ENCODE assay signal across 28 cellular contexts in genomic region chr6:14620522-14620921, GRCh38.
"Had no signal": no experiment of that assay in that cellular context is flagged by ENCODE, and none has a peak within 500 bp of the region (broad histone marks: within the 10 kb centered on the region; RNA-seq: fewer than 3 reads in every experiment).

No MANE protein-coding gene starts in this region.

- H3K4me3 ChIP-seq: ascending aorta, heart right ventricle, lower lobe of right lung, ovary, psoas muscle, tibial nerve had no signal

- H3K27ac ChIP-seq: ascending aorta, heart right ventricle, lower lobe of right lung, neutrophil, ovary, psoas muscle, tibial nerve, VCaP had no signal

- H3K4me1 ChIP-seq: ascending aorta, psoas muscle had no signal

- ATAC-seq: activated CD4-positive, CD25-positive, alpha-beta regulatory T cell treated with anti-CD3 and anti-CD28 coated beads, Interleukin-2, amount 50 U/mL, for 24 hours; left lobe of liver; naive thymus-derived CD8-positive, alpha-beta T cell; stimulated activated naive B cell treated with anti-CD40 and anti-IgM and Interleukin-4, amounts not matched to agents 10 μg/mL and 1 μg/mL and 100 μg/mL, for 72 hours had no signal

- H3K27me3 ChIP-seq: ascending aorta, heart right ventricle, neutrophil, ovary, stomach, tibial nerve had no signal

- DNase-seq: activated CD4-positive, alpha-beta memory T cell treated with anti-CD3 and anti-CD28 coated beads for 36 hours; activated CD4-positive, alpha-beta T cell treated with anti-CD3 and anti-CD28 coated beads for 48 hours; activated CD8-positive, alpha-beta memory T cell treated with anti-CD3 and anti-CD28 coated beads, Interleukin-2, amount 50 U/mL, for 4 hours; activated effector memory CD4-positive, alpha-beta T cell treated with anti-CD3 and anti-CD28 coated beads, Interleukin-2, amount 50 U/mL, for 16 hours; activated naive CD4-positive, alpha-beta T cell treated with anti-CD3 and anti-CD28 coated beads for 36 hours; activated naive CD8-positive, alpha-beta T cell treated with anti-CD3 and anti-CD28 coated beads, Interleukin-2, amount 10 ng/mL, durations not matched to agents 7 days and 5 days; activated T-cell treated with anti-CD3 and anti-CD28 coated beads, Interleukin-2, amount 50 U/mL, for 1 hour; caudate nucleus; cortex of kidney; foreskin fibroblast; heart right ventricle; kidney glomerular epithelial cell; lower lobe of right lung; mesenchymal stem cell; naive thymus-derived CD8-positive, alpha-beta T cell; ovary; psoas muscle; stimulated activated CD4-positive, alpha-beta T cell treated with anti-CD3 and anti-CD28 coated beads, Interleukin-15, amount 100 ng/mL, for 24 hours; stimulated activated CD4-positive, alpha-beta T cell treated with anti-CD3 and anti-CD28 coated beads, Interleukin-2, amount 100 ng/mL, for 24 hours; stimulated activated naive B cell treated with anti-CD40 and anti-IgM and Interleukin-4, amounts not matched to agents 10 μg/mL and 1 μg/mL and 100 μg/mL, for 72 hours; stomach; T-helper 1 cell had no signal

- H3K36me3 ChIP-seq: ascending aorta, heart right ventricle, lower lobe of right lung, neutrophil, ovary, stomach, tibial nerve had no signal

- H3K9me3 ChIP-seq: ascending aorta, lower lobe of right lung, neutrophil, ovary had no signal
